In genomic region chr15:39628131-39628482, GRCh38 we compare ENCODE assay signal across 10 cellular contexts. TPM values are rescaled to one million over a fixed set of nuclear protein-coding genes. Genes with fewer than 3 reads are reported as not detected.
DNase-seq lines count a peak whose midpoint lies in the region; ATAC-seq and TF ChIP-seq lines count a peak whose summit lies in the region.
"Had no signal": no experiment of that assay in that cellular context is flagged by ENCODE, and none has a peak within 500 bp of the region (broad histone marks: within the 10 kb centered on the region; RNA-seq: fewer than 3 reads in every experiment).

No MANE protein-coding gene starts in this region.

- ATAC-seq in RWPE2 (ENCODE audit: low read depth): no peak

- no peak for DNase-seq in RWPE2 (ENCODE audit: low spot score)
- no peak for DNase-seq in epithelial cell of proximal tubule (ENCODE audit: low read depth)
- no peak for DNase-seq in mesothelial cell of epicardium (ENCODE audit: low spot score in 2 of 2, unreplicated experiment in 2 of 2)
- no peak for DNase-seq in globus pallidus (ENCODE audit: low spot score)
- no peak for DNase-seq in activated CD4-positive, CD25-positive, alpha-beta regulatory T cell (lab: John Stamatoyannopoulos, UW)
- DNase-seq in NCI-H82 (lab: John Stamatoyannopoulos, UW): no peak
- DNase-seq in RPMI8226: no peak
- DNase-seq: islet precursor cell, NCI-H748 treated with DMSO at 0.1 percent for 48 hours had no signal

- H3K27ac ChIP-seq in C4-2B (0 out of 2 replicates have a peak overlapping the region, but pooled peaks have one; percentile 4), RWPE2 (ENCODE audit: poor library complexity, severe bottlenecking) (peak overlapping the region; percentile 94)

- H3K4me1 Mint-ChIP-seq in mesothelial cell of epicardium: peaks cover 14% of the 10 kb centered on the region

- no peaks in the 10 kb centered on the region for H3K9me3 ChIP-seq in RWPE2 (ENCODE audit: severe bottlenecking)

- H3K27me3 ChIP-seq in RWPE2 (ENCODE audit: insufficient read depth, poor library complexity, severe bottlenecking): no peaks in the 10 kb centered on the region

- no peaks in the 10 kb centered on the region for H3K36me3 Mint-ChIP-seq in mesothelial cell of epicardium

- H3K4me3 ChIP-seq in RWPE2 (ENCODE audit: severe bottlenecking): no peak overlapping the region
- no peak overlapping the region for H3K4me3 ChIP-seq in epithelial cell of proximal tubule (ENCODE audit: low read depth, low read length)

- H3K4me1 ChIP-seq in RWPE2 (ENCODE audit: insufficient read depth, poor library complexity, severe bottlenecking): peaks cover 60% of the 10 kb centered on the region

- no peaks in the 10 kb centered on the region for H3K27me3 Mint-ChIP-seq in mesothelial cell of epicardium (ENCODE audit: low read depth)

- H3K9me3 Mint-ChIP-seq in mesothelial cell of epicardium: no peaks in the 10 kb centered on the region

- peak; percentile 34 for TF ChIP-seq CTCF in C4-2B (conservative IDR thresholded peaks at IDR 0.05)
- no peak for TF ChIP-seq CTCF in RWPE2 (IDR thresholded peaks at IDR 0.05; ENCODE audit: poor library complexity, severe bottlenecking)
- peak; percentile 51 for TF ChIP-seq CTCF in epithelial cell of proximal tubule (conservative IDR thresholded peaks at IDR 0.05; ENCODE audit: low read depth, low read length)
- TF ChIP-seq CTCF in mesothelial cell of epicardium (IDR thresholded peaks at IDR 0.05; ENCODE audit: unreplicated experiment): peak; percentile 15

- no peak overlapping the region for H3K4me3 Mint-ChIP-seq in mesothelial cell of epicardium

- H3K36me3 ChIP-seq in RWPE2 (ENCODE audit: low read depth): no peaks in the 10 kb centered on the region

- H3K27ac Mint-ChIP-seq in mesothelial cell of epicardium: no peak overlapping the region

RNA-seq across cellular contexts. Expression of gene THBS1, which starts 47.2 kb away (rescaled TPM):
- total RNA-seq in epithelial cell of proximal tubule (61.7 and 168 TPM in 2 replicates), mesothelial cell of epicardium (332 to 367 TPM (median 337 TPM) in 3 replicates)
